Comparison of ENCODE assay signal across 8 cellular contexts in genomic region chr5:115838885-115839518, GRCh38. TPM values are rescaled to one million over a fixed set of nuclear protein-coding genes. Genes with fewer than 3 reads are reported as not detected.
DNase-seq lines count a peak whose midpoint lies in the region; ATAC-seq and TF ChIP-seq lines count a peak whose summit lies in the region.

No MANE protein-coding gene starts in this region.

- H3K36me3 ChIP-seq in ascending aorta: peaks cover 23 to 34% of the 10 kb centered on the region in 2 donors
- no peaks in the 10 kb centered on the region for H3K36me3 ChIP-seq in kidney epithelial cell (ENCODE audit: control insufficient read depth, insufficient read depth, low read length)
- peaks cover 25 to 30% (median 27%) of the 10 kb centered on the region in 3 donors for H3K36me3 ChIP-seq in tibial artery

- TF ChIP-seq CTCF in ascending aorta (IDR thresholded peaks at IDR 0.05): peak; percentile 20 to 59 (median 51)
- TF ChIP-seq CTCF in kidney epithelial cell (IDR thresholded peaks at IDR 0.05; ENCODE audit: insufficient read depth, low read length, poor library complexity, severe bottlenecking): peak; percentile 45
- peak; percentile 63 for TF ChIP-seq CTCF in tibial artery (IDR thresholded peaks at IDR 0.05)

- H3K9me3 ChIP-seq in ascending aorta (no peaks in the 10 kb centered on the region), tibial artery (no peaks in the 10 kb centered on the region)

- intact Hi-C loops in ascending aorta (cut with DNase I) (loop anchor here (2.0 kb wide), 2 partner anchors 22 to 204 kb away; partner anchors contain the start of gene CDO1), tibial artery (cut with DNase I; ENCODE audit: low total_unique reads) (no loop called here), posterior vena cava (cut with DNase I) (loop anchor here in 1 of 2 donors (5.0 kb wide), 2 partner anchors 207 to 228 kb away; no protein-coding TSS in a partner anchor)

- H3K4me3 ChIP-seq in ascending aorta (peak overlapping the region; percentile 91 to 92), kidney epithelial cell (ENCODE audit: low read depth, low read length) (no peak overlapping the region), tibial artery (peak overlapping the region in 1 of 2 donors; percentile 80)

- H3K27me3 ChIP-seq in ascending aorta (no peaks in the 10 kb centered on the region), kidney epithelial cell (ENCODE audit: control insufficient read depth, insufficient read depth, low read length) (no peaks in the 10 kb centered on the region), tibial artery (no peaks in the 10 kb centered on the region)

- H3K4me1 ChIP-seq in ascending aorta (peaks cover 5 to 30% of the 10 kb centered on the region in 2 donors), tibial artery (peaks cover 0 to 34% (median 27%) of the 10 kb centered on the region in 4 donors)

- peak; percentile 13 for DNase-seq in stimulated activated CD4-positive, alpha-beta T cell treated with anti-CD3 and anti-CD28 coated beads, Interleukin-1b, Interleukin-23, amount 100 ng/mL, for 48 hours
- DNase-seq in stimulated activated CD4-positive, alpha-beta T cell treated with anti-CD3 and anti-CD28 coated beads, Interleukin-2, amount 100 ng/mL, for 48 hours: no peak
- peak; percentile 46 for DNase-seq in NCI-H82 treated with DMSO at 0.1 percent for 48 hours (lab: John Stamatoyannopoulos, UW; ENCODE audit: unreplicated experiment)
- DNase-seq in ascending aorta (ENCODE audit: low spot score in 2 of 2): no peak
- no peak for DNase-seq in kidney epithelial cell (ENCODE audit: low read depth)
- DNase-seq in tibial artery: peak in 1 of 2 donors; percentile 20
- no peak for DNase-seq in posterior vena cava (ENCODE audit: low spot score)

- H3K27ac ChIP-seq in ascending aorta (no peak overlapping the region), tibial artery (peak overlapping the region; percentile 8 to 35)

- ATAC-seq in HG02798 (IDR thresholded peaks at IDR 0.05; ENCODE audit: poor library complexity, unreplicated experiment): peak; percentile 25

RNA-seq across cellular contexts. Expression of gene ATG12, which starts 2.4 kb away (rescaled TPM):
- total RNA-seq in ascending aorta (30.3 TPM), kidney epithelial cell (23.9 and 35.1 TPM in 2 replicates), posterior vena cava (10 to 100 TPM; 41.2 to 42.0 TPM)

RNA-seq across cellular contexts. Expression of gene AP3S1, which starts 2.7 kb away (rescaled TPM):
- 140 TPM for total RNA-seq in ascending aorta
- total RNA-seq in kidney epithelial cell: 116 and 208 TPM in 2 replicates
- total RNA-seq in posterior vena cava: 10 to 100 TPM; 91.0 to 92.1 TPM

RNA-seq across cellular contexts. Expression of gene CDO1, which starts 22.5 kb away (rescaled TPM):
- total RNA-seq in ascending aorta: 36.0 TPM
- total RNA-seq in kidney epithelial cell: 9.7 and 11.7 TPM in 2 replicates
- 1 to 10 TPM; 4.1 to 6.4 TPM for total RNA-seq in posterior vena cava

Comparison
In these comparisons a context has a peak if more than half of its experiments do, and no peak if none do; other contexts are left out.
1. DNase-seq: peak in stimulated activated CD4-positive, alpha-beta T cell treated with anti-CD3 and anti-CD28 coated beads, Interleukin-1b, Interleukin-23, amount 100 ng/mL, for 48 hours (single experiment) and NCI-H82 treated with DMSO at 0.1 percent for 48 hours (single experiment); none in stimulated activated CD4-positive, alpha-beta T cell treated with anti-CD3 and anti-CD28 coated beads, Interleukin-2, amount 100 ng/mL, for 48 hours (0 of 2), ascending aorta (0 of 2), kidney epithelial cell (single experiment) and posterior vena cava (single experiment).
2. H3K27ac ChIP-seq: peak in tibial artery (2 of 2); none in ascending aorta (0 of 2).
3. Peak in every context shown above with its lines, with median percentiles within 50 percentile points of each other: CTCF ChIP-seq.